ENCODE assay signal across 12 cellular contexts in the genomic region with DNA sequence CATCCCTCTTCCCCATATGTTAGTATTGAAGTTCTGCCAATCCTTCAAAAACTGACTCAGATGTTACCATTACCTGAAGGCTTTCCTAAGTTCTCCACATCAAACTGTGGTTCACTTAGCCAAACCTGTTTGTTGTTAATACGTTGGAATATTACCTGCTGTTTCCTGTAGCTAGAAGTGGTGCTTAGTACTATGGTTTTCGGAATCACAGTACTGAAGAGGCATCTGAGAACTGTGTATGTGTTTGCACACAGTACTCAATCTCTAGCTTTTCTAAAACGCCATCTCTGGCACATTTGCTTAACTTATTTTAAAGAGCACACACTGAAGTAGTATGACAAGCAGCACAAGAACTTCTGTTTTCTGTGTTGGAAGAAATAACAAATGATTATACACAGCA.
"Had no signal": no experiment of that assay in that cellular context is flagged by ENCODE, and none has a peak within 500 bp of the region (broad histone marks: within the 10 kb centered on the region; RNA-seq: fewer than 3 reads in every experiment).

No MANE protein-coding gene starts in this region.

- DNase-seq: activated CD4-positive, alpha-beta T cell treated with anti-CD3 and anti-CD28 coated beads, Interleukin-2, amount 10 ng/mL, durations not matched to agents 24 days and 14 days; activated CD4-positive, CD25-positive, alpha-beta regulatory T cell; activated CD8-positive, alpha-beta memory T cell treated with anti-CD3 and anti-CD28 coated beads, Interleukin-2, amount 50 U/mL, for 4 hours; activated CD8-positive, alpha-beta T cell treated with anti-CD3 and anti-CD28 coated beads, Interleukin-2, amount 10 ng/mL, durations not matched to agents 7 days and 5 days; activated effector memory CD4-positive, alpha-beta T cell treated with anti-CD3 and anti-CD28 coated beads, Interleukin-2, amount 50 U/mL, for 16 hours; activated T-cell treated with anti-CD3 and anti-CD28 coated beads, Interleukin-2, amount 50 U/mL, for 48 hours; adrenal gland; naive thymus-derived CD8-positive, alpha-beta T cell; pancreas; stimulated activated CD4-positive, alpha-beta T cell treated with anti-CD3 and anti-CD28 coated beads, Interleukin-1b, Interleukin-23, amount 100 ng/mL, for 48 hours; stimulated activated naive CD8-positive, alpha-beta T cell treated with anti-CD3 and anti-CD28 coated beads, Interleukin-15, amount 100 ng/mL, for 72 hours had no signal

- H3K4me3 ChIP-seq: adrenal gland, cardiac muscle cell, pancreas had no signal
